In the genomic region with DNA sequence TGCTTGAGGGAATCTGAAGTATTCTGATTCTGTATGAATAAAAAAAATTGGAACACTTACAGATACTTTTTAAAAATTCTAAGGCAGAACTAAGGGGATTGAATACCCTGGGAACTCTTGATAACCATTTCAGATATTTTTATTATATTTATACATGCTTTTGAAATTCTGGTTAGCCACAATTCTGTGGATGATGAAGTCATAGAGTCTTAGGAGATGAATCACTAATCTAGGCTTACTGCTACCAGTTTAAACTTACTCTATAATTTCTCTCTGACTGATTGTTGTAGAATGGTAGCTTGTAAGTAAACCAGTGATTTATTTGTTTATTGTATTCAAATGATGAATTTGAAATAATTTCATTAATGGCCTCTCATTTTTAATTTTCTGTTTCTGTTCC, we compare ENCODE assay signal across 13 cellular contexts. TPM values are rescaled to one million over a fixed set of nuclear protein-coding genes. Genes with fewer than 3 reads are reported as not detected.
DNase-seq lines count a peak whose midpoint lies in the region; ATAC-seq, FAIRE-seq and TF ChIP-seq lines count a peak whose summit lies in the region.
"Had no signal": no experiment of that assay in that cellular context is flagged by ENCODE, and none has a peak within 500 bp of the region (broad histone marks: within the 10 kb centered on the region; RNA-seq: fewer than 3 reads in every experiment).

No MANE protein-coding gene starts in this region.

- ATAC-seq in K562 (no peak), HG02798 (IDR thresholded peaks at IDR 0.05; ENCODE audit: poor library complexity, unreplicated experiment) (no peak)

- no peak for TF ChIP-seq POLR2A in K562 (conservative IDR thresholded peaks at IDR 0.05)

- H4K91ac ChIP-seq in mesenchymal stem cell (ENCODE audit: low read length): no peak overlapping the region

- H2AFZ ChIP-seq in K562 (ENCODE audit: low read depth, low read length): no peak overlapping the region
- H2AFZ ChIP-seq in mesenchymal stem cell (ENCODE audit: low read depth, low read length): no peak overlapping the region

- no peak overlapping the region for H2BK5ac ChIP-seq in mesenchymal stem cell (ENCODE audit: low read depth, low read length, poor library complexity, severe bottlenecking)

- in situ Hi-C loops in K562 (cut with MboI): no loop called here

- H2BK120ac ChIP-seq in mesenchymal stem cell (ENCODE audit: low read depth, low read length): no peak overlapping the region

- H4K20me1 ChIP-seq in K562 (replicated peaks; ENCODE audit: control insufficient read depth, insufficient read depth, low read length): no peaks in the 10 kb centered on the region

- no peak overlapping the region for H3K23ac ChIP-seq in mesenchymal stem cell (ENCODE audit: low read length in 2 of 2)

- intact Hi-C loops in K562 (cut with micrococcal nuclease): no loop called here

- H3K79me2 ChIP-seq in K562 (ENCODE audit: control insufficient read depth, insufficient read depth, low read length): no peaks in the 10 kb centered on the region

- no peak overlapping the region for H3K4ac ChIP-seq in mesenchymal stem cell (ENCODE audit: low read depth in 1 of 2, low read length in 2 of 2)

- H3K27me3 ChIP-seq in K562 (ENCODE audit: control insufficient read depth in 2 of 2, insufficient read depth in 2 of 2, low read length in 2 of 2) (no peaks in the 10 kb centered on the region), mesenchymal stem cell (ENCODE audit: control insufficient read depth in 1 of 2, insufficient read depth in 1 of 2, low read length in 2 of 2) (peaks cover 0 to 14% of the 10 kb centered on the region in 2 experiments), right atrium auricular region (no peaks in the 10 kb centered on the region)
- H3K27me3 ChIP-seq: thyroid gland had no signal

- BruUV-seq in K562 (replicated peaks; lab: Mats Ljungman, UMichigan): no TSS peak

- H3K4me1 ChIP-seq in K562 (replicated peaks in 1 of 2; ENCODE audit: control insufficient read depth in 2 of 2, insufficient read depth in 2 of 2, low read length in 2 of 2) (peaks cover 0 to 19% of the 10 kb centered on the region in 2 experiments; a peak in 3 of 5 replicates), mesenchymal stem cell (ENCODE audit: control insufficient read depth, insufficient read depth, low read depth, low read length) (peaks cover 1% of the 10 kb centered on the region), right atrium auricular region (no peaks in the 10 kb centered on the region)
- H3K4me1 ChIP-seq: thyroid gland had no signal

- no peak overlapping the region for H3K27ac ChIP-seq in K562 (ENCODE audit: extremely low read depth, low read depth, low read length)
- peak overlapping the region; percentile 33 for H3K27ac ChIP-seq in mesenchymal stem cell (ENCODE audit: low read length, poor library complexity, severe bottlenecking)
- H3K27ac ChIP-seq in right atrium auricular region: no peak overlapping the region
- H3K27ac ChIP-seq: thyroid gland had no signal

- H3K9ac ChIP-seq in K562 (ENCODE audit: insufficient read depth in 1 of 2, low read depth in 2 of 2, low read length in 2 of 2) (no peak overlapping the region), mesenchymal stem cell (ENCODE audit: low read length) (peak overlapping the region; percentile 64)

- TF ChIP-seq CTCF in K562 (IDR thresholded peaks at IDR 0.05 in 2 of 3, conservative IDR thresholded peaks at IDR 0.05 in 1 of 3; ENCODE audit: insufficient read depth in 2 of 3, low read depth in 1 of 3, low read length in 3 of 3) (no peak), right atrium auricular region (IDR thresholded peaks at IDR 0.05) (no peak)

- H2BK15ac ChIP-seq in mesenchymal stem cell (ENCODE audit: low read depth, poor library complexity, severe bottlenecking): no peak overlapping the region

- no peak for TF ChIP-seq EP300 in K562 (IDR thresholded peaks at IDR 0.05; ENCODE audit: low read length)

- no peak overlapping the region for H3K14ac ChIP-seq in mesenchymal stem cell (ENCODE audit: low read length in 2 of 2)

- H3K4me2 ChIP-seq in K562 (ENCODE audit: insufficient read depth, low read length) (no peak overlapping the region), mesenchymal stem cell (ENCODE audit: low read length, poor library complexity, severe bottlenecking) (no peak overlapping the region)

- no peak overlapping the region for H2AK5ac ChIP-seq in mesenchymal stem cell (ENCODE audit: low read length, severe bottlenecking)

- H2BK12ac ChIP-seq in mesenchymal stem cell (ENCODE audit: low read length in 2 of 2): no peak overlapping the region

- TF ChIP-seq RAD21 in K562 (CRISPR knock-in tag; conservative IDR thresholded peaks at IDR 0.05 in 1 of 2, IDR thresholded peaks at IDR 0.05 in 1 of 2): no peak

- H3K9me1 ChIP-seq in K562 (ENCODE audit: control insufficient read depth, insufficient read depth, low read length): no peaks in the 10 kb centered on the region

- no peak overlapping the region for H3K18ac ChIP-seq in mesenchymal stem cell (ENCODE audit: low read depth in 1 of 2, low read length in 2 of 2)

- CTCF ChIA-PET in K562 (lab: Yijun Ruan, JAX; ENCODE audit: low intra/inter-chr PET ratio): no interaction called here

- H4K8ac ChIP-seq in mesenchymal stem cell (ENCODE audit: low read length): no peak overlapping the region

- no peaks in the 10 kb centered on the region for H3K9me3 ChIP-seq in K562 (replicated peaks; ENCODE audit: control insufficient read depth, insufficient read depth, low read depth, low read length)
- H3K9me3 ChIP-seq in mesenchymal stem cell (ENCODE audit: control insufficient read depth, low read length): no peaks in the 10 kb centered on the region
- no peaks in the 10 kb centered on the region for H3K9me3 ChIP-seq in right atrium auricular region
- H3K9me3 ChIP-seq: thyroid gland had no signal

- no peak for FAIRE-seq in K562 (lab: Jason Lieb, UNC)
- FAIRE-seq: D721Med had no signal

- no peaks in the 10 kb centered on the region for H3K79me1 ChIP-seq in mesenchymal stem cell (replicated peaks; ENCODE audit: low read length, poor library complexity, severe bottlenecking)

- POLR2A ChIA-PET in K562 (lab: Yijun Ruan, JAX): interaction anchor here (2.7 kb wide), 1 partner anchor 10 kb away, joined by 16 read pairs; the partner anchor contains the start of gene SLAIN2

- peak; percentile 58 for DNase-seq in AG08396 (ENCODE audit: low spot score)
- DNase-seq in LHCN-M2 (ENCODE audit: low read depth): peak; percentile 86
- DNase-seq in K562 (ENCODE audit: extremely low read depth in 1 of 4, low spot score in 3 of 4): no peak
- DNase-seq in mesenchymal stem cell: peak; percentile 84
- DNase-seq in right atrium auricular region (ENCODE audit: low spot score): no peak
- DNase-seq in ecto neural progenitor cell (ENCODE audit: low spot score): no peak
- DNase-seq in SKM-1 (lab: John Stamatoyannopoulos, UW; ENCODE audit: unreplicated experiment): no peak
- DNase-seq: activated CD8-positive, alpha-beta memory T cell treated with anti-CD3 and anti-CD28 coated beads, Interleukin-2, amount 50 U/mL, for 48 hours; H7; stimulated activated CD4-positive, alpha-beta T cell treated with anti-CD3 and anti-CD28 coated beads, Interleukin-4, amount 100 ng/mL, for 24 hours; thyroid gland had no signal

- no peaks in the 10 kb centered on the region for H3K36me3 ChIP-seq in K562 (ENCODE audit: control insufficient read depth, insufficient read depth, low read length)
- no peaks in the 10 kb centered on the region for H3K36me3 ChIP-seq in mesenchymal stem cell (ENCODE audit: control insufficient read depth in 1 of 2, insufficient read depth in 2 of 2, low read depth in 1 of 2, low read length in 2 of 2)
- H3K36me3 ChIP-seq in right atrium auricular region: no peaks in the 10 kb centered on the region
- H3K36me3 ChIP-seq: thyroid gland had no signal

- H3K4me3 ChIP-seq in K562: no peak overlapping the region
- H3K4me3 ChIP-seq in mesenchymal stem cell (ENCODE audit: insufficient read depth in 1 of 2, low read depth in 1 of 2, low read length in 2 of 2): peak overlapping the region in 1 of 2 experiments; percentile 9
- H3K4me3 ChIP-seq in right atrium auricular region: no peak overlapping the region
- H3K4me3 ChIP-seq: thyroid gland had no signal

TF ChIP-seq in K562, 482 proteins besides CTCF, POLR2A, EP300 and RAD21:
- TF ChIP-seq NFATC3 (IDR thresholded peaks at IDR 0.05): no peak
- TF ChIP-seq, protein P1, sequence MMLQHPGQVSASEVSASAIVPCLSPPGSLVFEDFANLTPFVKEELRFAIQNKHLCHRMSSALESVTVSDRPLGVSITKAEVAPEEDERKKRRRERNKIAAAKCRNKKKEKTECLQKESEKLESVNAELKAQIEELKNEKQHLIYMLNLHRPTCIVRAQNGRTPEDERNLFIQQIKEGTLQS (IDR thresholded peaks at IDR 0.05): peak; percentile 50; the same call in 1 of the 2 replicates
- TF ChIP-seq, protein P1 (CRISPR knock-in tag; conservative IDR thresholded peaks at IDR 0.05): no peak
TF ChIP-seq in K562: peak in this region for 1.

RNA-seq across cellular contexts. Expression of gene SLAIN2, which starts 11.4 kb away (rescaled TPM):
- total RNA-seq in LHCN-M2 (2014; rRNA removed) (25.8 and 80.9 TPM in 2 replicates), K562 (2014; rRNA removed) (8.4 and 11.5 TPM in 2 replicates), K562 (2014; rRNA removed; fragmentation: Illumina TruSeq; extraction: Trizol) (35.0 and 36.6 TPM in 2 replicates), K562 (2015; rRNA removed; fragmentation: Illumina TruSeq; extraction: Trizol) (46.9 and 56.8 TPM in 2 replicates), K562 (2021) (42.8 and 43.0 TPM in 2 replicates), right atrium auricular region (100 to 1,000 TPM in 1 of 2 donors, 10 to 100 TPM in 1; 82.1 to 199 TPM)
- 30.7 TPM for polyA plus RNA-seq in LHCN-M2 (2012)
- 23.3 and 34.3 TPM in 2 replicates for total RNA-seq in K562 (2011; cell fraction: chromatin; rRNA removed; ENCODE audit: low replicate concordance)
- 8.2 and 9.6 TPM in 2 replicates for total RNA-seq in K562 (2011; cell fraction: nucleolus; rRNA removed)
- total RNA-seq in K562 (2011; cell fraction: nucleoplasm; rRNA removed): 16.6 and 27.1 TPM in 2 replicates
- polyA plus RNA-seq in K562 (2011; rRNA removed) (25.5 and 41.8 TPM in 2 replicates), K562 (2014; fragmentation: Illumina TruSeq; extraction: Trizol) (86.2 and 116 TPM in 2 replicates), K562 (2014; fragmentation: Nextera tagmentation; extraction: Ambion mirVana) (1 to 10 TPM; 3.5 to 6.2 TPM), K562 (2014; rRNA removed) (11.7 and 20.2 TPM in 2 replicates)
- 19.2 and 27.7 TPM in 2 replicates for polyA plus RNA-seq in K562 (2011; cell fraction: cytosol; rRNA removed)
- 23.9 and 24.2 TPM in 2 replicates for polyA plus RNA-seq in K562 (2011; cell fraction: nucleus; rRNA removed)
- 42.5 and 45.8 TPM in 2 replicates for polyA plus RNA-seq in K562 (2012)
- 22.8 and 26.4 TPM in 2 replicates for polyA minus RNA-seq in K562 (2011; rRNA and poly(A)+ RNA removed)
- polyA minus RNA-seq in K562 (2011; cell fraction: cytosol; rRNA and poly(A)+ RNA removed): 21.3 and 21.8 TPM in 2 replicates
- polyA minus RNA-seq in K562 (2011; cell fraction: nucleus; rRNA and poly(A)+ RNA removed): 12.5 and 32.0 TPM in 2 replicates
- 121 TPM for polyA plus RNA-seq in mesenchymal stem cell (2013, experiment 1 of 2)
- polyA plus RNA-seq in mesenchymal stem cell (2013, experiment 2 of 2): 120 TPM

Comparison
In these comparisons a context has a peak if more than half of its experiments do, and no peak if none do; other contexts are left out.
1. DNase-seq: peak in AG08396 (single experiment), LHCN-M2 (single experiment) and mesenchymal stem cell (single experiment); none in K562 (0 of 4), right atrium auricular region (single experiment), ecto neural progenitor cell (single experiment) and SKM-1 (single experiment).